12 cellular contexts compared by ENCODE assay signal in genomic region chr4:9924750-9925149, GRCh38.
A peak's percentile ranks its signal among the peaks of the same experiment; 100 is the strongest.
DNase-seq lines count a peak whose midpoint lies in the region; ATAC-seq and TF ChIP-seq lines count a peak whose summit lies in the region.
"Had no signal": no experiment of that assay in that cellular context is flagged by ENCODE, and none has a peak within 500 bp of the region (broad histone marks: within the 10 kb centered on the region; RNA-seq: fewer than 3 reads in every experiment).

No MANE protein-coding gene starts in this region.

- peak; percentile 28 for ATAC-seq in Right ventricle myocardium inferior
- no peak for ATAC-seq in Right ventricle myocardium superior (ENCODE audit: poor library complexity)
- ATAC-seq in aorta (ENCODE audit: low FRiP score) = no peak
- no peak for ATAC-seq in GM21447 (IDR thresholded peaks at IDR 0.05; ENCODE audit: unreplicated experiment)
- ATAC-seq: activated CD4-positive, CD25-positive, alpha-beta regulatory T cell treated with anti-CD3 and anti-CD28 coated beads, Interleukin-2, amount 50 U/mL, for 24 hours; activated T-cell treated with anti-CD3 and anti-CD28 coated beads, Interleukin-2, amount 50 U/mL, for 72 hours had no signal

- H3K4me1 Mint-ChIP-seq in dendritic cell treated with granulocyte-macrophage colony-stimulating factor and Interleukin-4, amounts not matched to agents 40 ng/mL and 50 ng/mL, for 4 days (ENCODE audit: low read depth) = peaks cover 45% of the 10 kb centered on the region

- WGBS in testis, 2 donors = 62 to 69% methylated on average over 4 of the region's 4 CpGs
- WGBS in aorta, 2 donors = 64% methylated on average over 4 of the region's 4 CpGs

- H3K4me3 Mint-ChIP-seq in dendritic cell treated with granulocyte-macrophage colony-stimulating factor and Interleukin-4, amounts not matched to agents 40 ng/mL and 50 ng/mL, for 4 days = no peak overlapping the region
- H3K4me3 Mint-ChIP-seq: activated T-cell treated with anti-CD3 and anti-CD28 coated beads, Interleukin-2, amount 50 U/mL, for 72 hours had no signal

- peaks cover 4% of the 10 kb centered on the region for H3K4me1 ChIP-seq in testis
- H3K4me1 ChIP-seq in aorta (ENCODE audit: control insufficient read depth in 1 of 2, insufficient read depth in 2 of 2, low read length in 2 of 2) = peaks cover 0 to 2% of the 10 kb centered on the region in 2 donors

- peaks cover 71% of the 10 kb centered on the region for H3K36me3 Mint-ChIP-seq in dendritic cell treated with granulocyte-macrophage colony-stimulating factor and Interleukin-4, amounts not matched to agents 40 ng/mL and 50 ng/mL, for 4 days (ENCODE audit: low read depth)

- H3K27ac Mint-ChIP-seq in dendritic cell treated with granulocyte-macrophage colony-stimulating factor and Interleukin-4, amounts not matched to agents 40 ng/mL and 50 ng/mL, for 4 days = peak overlapping the region; percentile 3
- H3K27ac Mint-ChIP-seq: activated T-cell treated with anti-CD3 and anti-CD28 coated beads, Interleukin-2, amount 50 U/mL, for 72 hours had no signal

- H3K36me3 ChIP-seq in testis (ENCODE audit: low read depth, missing control alignments) (no peaks in the 10 kb centered on the region), aorta (ENCODE audit: control insufficient read depth in 1 of 2, insufficient read depth in 2 of 2, low read length in 1 of 2) (no peaks in the 10 kb centered on the region)
- H3K36me3 ChIP-seq: tibial artery had no signal

- no peak for DNase-seq in Right ventricle myocardium inferior (ENCODE audit: missing footprints)
- DNase-seq in Right ventricle myocardium superior = no peak
- peak; percentile 88 for DNase-seq in NCI-H2171 treated with DMSO at 0.1 percent for 48 hours (lab: John Stamatoyannopoulos, UW)
- peak; percentile 19 for DNase-seq in testis
- no peak for DNase-seq in hepatic stellate cell (ENCODE audit: low spot score)
- no peak for DNase-seq in aorta
- DNase-seq: activated T-cell treated with anti-CD3 and anti-CD28 coated beads, Interleukin-2, amount 50 U/mL, for 72 hours; hypothalamus; tibial artery had no signal

- no peaks in the 10 kb centered on the region for H3K27me3 ChIP-seq in testis
- H3K27me3 ChIP-seq in aorta (ENCODE audit: control insufficient read depth in 1 of 2, insufficient read depth in 2 of 2, low read length in 1 of 2) = no peaks in the 10 kb centered on the region
- H3K27me3 ChIP-seq: tibial artery had no signal

- no peaks in the 10 kb centered on the region for H3K27me3 Mint-ChIP-seq in dendritic cell treated with granulocyte-macrophage colony-stimulating factor and Interleukin-4, amounts not matched to agents 40 ng/mL and 50 ng/mL, for 4 days

- no peak for TF ChIP-seq POLR2A in testis (IDR thresholded peaks at IDR 0.05)

- TF ChIP-seq CTCF in testis (IDR thresholded peaks at IDR 0.05) = no peak

- H3K4me3 ChIP-seq in testis (no peak overlapping the region), aorta (ENCODE audit: low read length in 2 of 2) (no peak overlapping the region)
- H3K4me3 ChIP-seq: tibial artery had no signal

- intact Hi-C loops in Right ventricle myocardium inferior (cut with DNase I) = no loop called here
- intact Hi-C loops in Right ventricle myocardium superior (cut with DNase I) = no loop called here
- intact Hi-C loops in dendritic cell treated with granulocyte-macrophage colony-stimulating factor and Interleukin-4, amounts not matched to agents 40 ng/mL and 50 ng/mL, for 4 days (cut with micrococcal nuclease) = loop anchor here (10.0 kb wide), 1 partner anchor 90 kb away; no protein-coding TSS in a partner anchor
- intact Hi-C loops in testis (cut with DNase I; ENCODE audit: low total_unique reads) = no loop called here
- intact Hi-C loops in aorta (cut with DNase I) = no loop called here

- no peak overlapping the region for H3K27ac ChIP-seq in testis
- H3K27ac ChIP-seq in aorta (ENCODE audit: low read depth in 1 of 2, low read length in 2 of 2) = no peak overlapping the region
- H3K27ac ChIP-seq: tibial artery had no signal

- no peaks in the 10 kb centered on the region for H3K9me3 Mint-ChIP-seq in dendritic cell treated with granulocyte-macrophage colony-stimulating factor and Interleukin-4, amounts not matched to agents 40 ng/mL and 50 ng/mL, for 4 days
- H3K9me3 Mint-ChIP-seq: activated T-cell treated with anti-CD3 and anti-CD28 coated beads, Interleukin-2, amount 50 U/mL, for 72 hours had no signal

- H3K9me3 ChIP-seq in testis (no peaks in the 10 kb centered on the region), aorta (ENCODE audit: control insufficient read depth, low read length) (no peaks in the 10 kb centered on the region)
- H3K9me3 ChIP-seq: tibial artery had no signal

Comparison
In these comparisons a context has a peak if more than half of its experiments do, and no peak if none do; other contexts are left out.
1. DNase-seq: peak in NCI-H2171 treated with DMSO at 0.1 percent for 48 hours (single experiment) and testis (single experiment); none in Right ventricle myocardium inferior (single experiment), Right ventricle myocardium superior (single experiment), hepatic stellate cell (single experiment) and aorta (0 of 2).